ENCODE assay signal across 24 cellular contexts in the genomic region with DNA sequence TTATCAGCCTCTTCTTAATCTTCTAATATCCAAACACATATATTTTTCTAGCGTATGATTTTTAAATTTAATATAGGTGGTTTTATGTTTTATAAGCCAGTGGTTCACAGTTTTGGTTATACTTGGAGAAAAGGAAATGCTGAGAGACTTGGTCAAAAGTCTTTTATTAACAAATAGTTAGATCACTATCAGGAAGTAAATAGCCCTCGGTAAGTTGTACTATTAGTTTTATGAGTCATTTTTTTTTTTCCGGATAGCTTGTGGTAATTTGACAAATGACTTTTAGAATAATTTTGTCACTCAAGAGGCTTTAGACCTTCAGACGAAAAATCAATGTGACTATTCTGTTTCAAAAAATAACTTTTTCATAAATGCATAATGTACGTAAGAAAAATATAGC.
DNase-seq lines count a peak whose midpoint lies in the region; ATAC-seq, FAIRE-seq and TF ChIP-seq lines count a peak whose summit lies in the region.
"Had no signal": no experiment of that assay in that cellular context is flagged by ENCODE, and none has a peak within 500 bp of the region (broad histone marks: within the 10 kb centered on the region; RNA-seq: fewer than 3 reads in every experiment).

No MANE protein-coding gene starts in this region.

- TF ChIP-seq POLR2A in A549 (IDR thresholded peaks at IDR 0.05; ENCODE audit: low read length) = no peak

- H3K4me3 Mint-ChIP-seq in natural killer cell = no peak overlapping the region
- H3K4me3 Mint-ChIP-seq: CD4-positive, alpha-beta T cell had no signal

- intact Hi-C loops in natural killer cell (cut with micrococcal nuclease) = no loop called here

- FAIRE-seq in A549 (lab: Jason Lieb, UNC) = no peak
- FAIRE-seq: HepG2 had no signal

- H3K4me3 ChIP-seq in A549 (no peak overlapping the region), RWPE2 (ENCODE audit: severe bottlenecking) (no peak overlapping the region)
- H3K4me3 ChIP-seq: SJSA1 had no signal

- DNase-seq in A549 (ENCODE audit: low read depth in 1 of 2, low spot score in 1 of 2) (no peak), ELR (ENCODE audit: low read depth) (peak; percentile 18), RWPE2 (ENCODE audit: low spot score) (no peak), dermis blood vessel endothelial cell (peak; percentile 26), natural killer cell (no peak), NCI-H510A (lab: John Stamatoyannopoulos, UW) (no peak), foreskin melanocyte (no peak), mesenteric fat pad (ENCODE audit: low spot score) (no peak)
- DNase-seq: Caco-2; CD4-positive, alpha-beta T cell; DMS153; GF-D8; GOT3; HCEC 1CT; KBM-7; NCI-H1092 treated with DMSO at 0.1 percent for 48 hours; NCI-H1436 treated with DMSO at 0.1 percent for 48 hours; NCI-H1930; NCI-H510A treated with DMSO at 0.1 percent for 48 hours; NCI-H748 treated with DMSO at 0.1 percent for 48 hours; SW 1271 had no signal

- no peaks in the 10 kb centered on the region for H3K4me1 ChIP-seq in A549
- peaks cover 9% of the 10 kb centered on the region for H3K4me1 ChIP-seq in RWPE2 (ENCODE audit: insufficient read depth, poor library complexity, severe bottlenecking)
- H3K4me1 ChIP-seq: Caco-2, SJSA1 had no signal

- no peaks in the 10 kb centered on the region for H3K27me3 ChIP-seq in RWPE2 (ENCODE audit: insufficient read depth, poor library complexity, severe bottlenecking)
- H3K27me3 ChIP-seq: SJSA1 had no signal

- no peaks in the 10 kb centered on the region for H3K27me3 Mint-ChIP-seq in natural killer cell (ENCODE audit: low read depth in 2 of 2)
- H3K27me3 Mint-ChIP-seq: CD4-positive, alpha-beta T cell had no signal

- no peak for TF ChIP-seq RAD21 in A549 (conservative IDR thresholded peaks at IDR 0.05 in 1 of 2, IDR thresholded peaks at IDR 0.05 in 1 of 2)

- ATAC-seq in A549 (no peak), RWPE2 (ENCODE audit: low read depth) (peak; percentile 46; the same call in 1 of the 3 replicates), natural killer cell (no peak)
- ATAC-seq: HepG2, Panc1 had no signal

- H3K27ac ChIP-seq in A549 (no peak overlapping the region), RWPE2 (ENCODE audit: poor library complexity, severe bottlenecking) (no peak overlapping the region)
- H3K27ac ChIP-seq: SJSA1 had no signal

- POLR2A ChIA-PET in A549 (lab: Yijun Ruan, JAX) = no interaction called here

- no peak for TF ChIP-seq EP300 in A549 (IDR thresholded peaks at IDR 0.05)

- no peak overlapping the region for H3K4me2 ChIP-seq in A549

- H3K4me1 Mint-ChIP-seq in natural killer cell = no peaks in the 10 kb centered on the region

- no peaks in the 10 kb centered on the region for H3K36me3 ChIP-seq in RWPE2 (ENCODE audit: low read depth)
- H3K36me3 ChIP-seq: SJSA1 had no signal

- H3K9me3 Mint-ChIP-seq in natural killer cell = peaks cover 3 to 6% of the 10 kb centered on the region in 2 donors

- H3K27ac Mint-ChIP-seq in natural killer cell = no peak overlapping the region
- H3K27ac Mint-ChIP-seq: CD4-positive, alpha-beta T cell had no signal

- 30% methylated on average over 5 of the region's 5 CpGs for WGBS in A549 (ENCODE audit: missing lambda C conversion rate)

- TF ChIP-seq CTCF in A549 (IDR thresholded peaks at IDR 0.05) (no peak), RWPE2 (IDR thresholded peaks at IDR 0.05; ENCODE audit: poor library complexity, severe bottlenecking) (no peak), natural killer cell (IDR thresholded peaks at IDR 0.05) (no peak)

- CTCF ChIA-PET in A549 (lab: Yijun Ruan, JAX) = interaction anchor here (0.7 kb wide), 1 partner anchor 754 kb away, joined by 3 read pairs; no protein-coding TSS in a partner anchor

- H3K36me3 Mint-ChIP-seq in natural killer cell = no peaks in the 10 kb centered on the region

- H3K9me3 ChIP-seq in A549 (peaks cover 5% of the 10 kb centered on the region; the same call in 1 of the 3 replicates), RWPE2 (ENCODE audit: severe bottlenecking) (no peaks in the 10 kb centered on the region)
- H3K9me3 ChIP-seq: Caco-2, SJSA1 had no signal

TF ChIP-seq in A549, 52 proteins besides CTCF, POLR2A, EP300 and RAD21:
- TF ChIP-seq, protein P1, sequence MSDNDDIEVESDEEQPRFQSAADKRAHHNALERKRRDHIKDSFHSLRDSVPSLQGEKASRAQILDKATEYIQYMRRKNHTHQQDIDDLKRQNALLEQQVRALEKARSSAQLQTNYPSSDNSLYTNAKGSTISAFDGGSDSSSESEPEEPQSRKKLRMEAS (IDR thresholded peaks at IDR 0.05) = no peak
- TF ChIP-seq GATA3 (IDR thresholded peaks at IDR 0.05; ENCODE audit: borderline replicate concordance) = peak; percentile 41; the same call in 1 of the 2 replicates

Comparison
In these comparisons a context has a peak if more than half of its experiments do, and no peak if none do; other contexts are left out.
1. DNase-seq: peak in ELR (single experiment) and dermis blood vessel endothelial cell (single experiment); none in A549 (0 of 2), RWPE2 (single experiment), natural killer cell (single experiment), NCI-H510A (single experiment), foreskin melanocyte (single experiment) and mesenteric fat pad (single experiment).